ENCODE assay signal across 8 cellular contexts in the genomic region with DNA sequence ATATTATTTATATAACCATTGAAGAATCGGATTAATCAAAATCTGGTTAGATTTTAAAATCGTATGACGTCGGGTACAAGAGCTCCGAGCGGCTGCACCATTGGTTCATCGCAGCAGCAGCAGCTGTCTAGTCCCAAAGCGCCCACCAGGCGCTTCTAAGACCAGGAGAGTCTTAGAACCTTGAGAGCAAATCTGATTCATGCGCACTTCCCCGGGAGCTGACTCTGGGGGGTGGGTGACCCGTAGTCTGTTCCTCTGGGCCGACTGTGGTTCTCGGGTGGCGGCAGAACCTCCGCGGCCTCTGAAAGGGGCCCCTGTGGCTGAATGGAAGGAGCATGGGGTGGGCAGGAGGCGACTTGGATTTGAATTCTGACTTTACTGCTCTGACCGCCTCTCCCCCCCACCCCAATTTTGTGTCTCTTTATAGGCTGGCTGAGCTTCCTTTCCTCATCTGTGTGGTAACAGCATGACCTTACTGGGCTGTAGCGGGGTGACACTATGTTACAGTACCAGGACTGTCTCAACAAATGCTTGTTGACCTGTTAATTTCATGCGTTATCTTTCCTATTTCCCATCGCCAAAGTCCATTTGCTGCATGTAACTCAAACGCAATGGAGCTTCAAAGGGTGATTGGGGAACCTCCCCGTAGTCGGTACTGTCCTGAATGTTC.
DNase-seq lines count a peak whose midpoint lies in the region; ATAC-seq and TF ChIP-seq lines count a peak whose summit lies in the region.

No MANE protein-coding gene starts in this region.

- no peaks in the 10 kb centered on the region for H3K27me3 Mint-ChIP-seq in activated T-helper 17 cell treated with anti-CD3 and anti-CD28 coated beads, Interleukin-2, amount 50 U/mL, for 72 hours

- DNase-seq in heart left ventricle (no peak), right cardiac atrium (no peak), kidney epithelial cell (ENCODE audit: low read depth) (no peak), upper lobe of left lung (peak; percentile 32), NCI-H345 treated with DMSO at 0.1 percent for 48 hours (lab: John Stamatoyannopoulos, UW; ENCODE audit: unreplicated experiment) (no peak)

- H3K4me1 Mint-ChIP-seq in activated T-helper 17 cell treated with anti-CD3 and anti-CD28 coated beads, Interleukin-2, amount 50 U/mL, for 72 hours: peaks cover 16% of the 10 kb centered on the region

- no peaks in the 10 kb centered on the region for H3K9me3 ChIP-seq in heart left ventricle
- no peaks in the 10 kb centered on the region for H3K9me3 ChIP-seq in right cardiac atrium (ENCODE audit: control insufficient read depth, low read length)
- no peaks in the 10 kb centered on the region for H3K9me3 ChIP-seq in upper lobe of left lung

- no peaks in the 10 kb centered on the region for H3K9me3 Mint-ChIP-seq in activated T-helper 17 cell treated with anti-CD3 and anti-CD28 coated beads, Interleukin-2, amount 50 U/mL, for 72 hours

- H3K27ac Mint-ChIP-seq in activated T-helper 17 cell treated with anti-CD3 and anti-CD28 coated beads, Interleukin-2, amount 50 U/mL, for 72 hours: no peak overlapping the region

- WGBS in heart left ventricle, 4 donors: 31 to 46% (median 39%) methylated on average over 22 to 25 of the region's 25 CpGs
- WGBS in right cardiac atrium: 30% methylated on average over 25 of the region's 25 CpGs
- WGBS in upper lobe of left lung, 2 donors: 38 to 42% methylated on average over 25 of the region's 25 CpGs

- H3K4me3 Mint-ChIP-seq in activated T-helper 17 cell treated with anti-CD3 and anti-CD28 coated beads, Interleukin-2, amount 50 U/mL, for 72 hours: peak overlapping the region; percentile 84

- H3K36me3 Mint-ChIP-seq in activated T-helper 17 cell treated with anti-CD3 and anti-CD28 coated beads, Interleukin-2, amount 50 U/mL, for 72 hours (ENCODE audit: low read depth): peaks cover 19% of the 10 kb centered on the region

- ATAC-seq in heart left ventricle: no peak
- no peak for ATAC-seq in right cardiac atrium
- no peak for ATAC-seq in activated T-helper 17 cell treated with anti-CD3 and anti-CD28 coated beads, Interleukin-2, amount 50 U/mL, for 72 hours (replicated peaks)
- ATAC-seq in upper lobe of left lung (ENCODE audit: low FRiP score in 2 of 2): no peak
- ATAC-seq in GM18519 (IDR thresholded peaks at IDR 0.05; ENCODE audit: low FRiP score, unreplicated experiment): no peak
- ATAC-seq in GM18907 (IDR thresholded peaks at IDR 0.05; ENCODE audit: unreplicated experiment): no peak

- no peak for TF ChIP-seq EP300 in upper lobe of left lung (IDR thresholded peaks at IDR 0.05)

- intact Hi-C loops in heart left ventricle (cut with DNase I) (loop anchor here in 1 of 10 donors (5.0 kb wide), 1 partner anchor 48 kb away; no protein-coding TSS in a partner anchor), right cardiac atrium (cut with DNase I) (no loop called here)

- H3K36me3 ChIP-seq in heart left ventricle (no peaks in the 10 kb centered on the region), kidney epithelial cell (ENCODE audit: control insufficient read depth, insufficient read depth, low read length) (no peaks in the 10 kb centered on the region), upper lobe of left lung (no peaks in the 10 kb centered on the region)

- peaks cover 0 to 67% (median 29%) of the 10 kb centered on the region in 9 donors for H3K27me3 ChIP-seq in heart left ventricle
- no peaks in the 10 kb centered on the region for H3K27me3 ChIP-seq in right cardiac atrium (ENCODE audit: control insufficient read depth, insufficient read depth)
- H3K27me3 ChIP-seq in kidney epithelial cell (ENCODE audit: control insufficient read depth, insufficient read depth, low read length): no peaks in the 10 kb centered on the region
- H3K27me3 ChIP-seq in upper lobe of left lung: no peaks in the 10 kb centered on the region

- TF ChIP-seq POLR2A in heart left ventricle (IDR thresholded peaks at IDR 0.05) (no peak), upper lobe of left lung (IDR thresholded peaks at IDR 0.05) (no peak)

- peak overlapping the region in 10 of 12 donors; percentile 29 to 92 (median 79) for H3K4me3 ChIP-seq in heart left ventricle
- no peak overlapping the region for H3K4me3 ChIP-seq in right cardiac atrium (ENCODE audit: low read length)
- H3K4me3 ChIP-seq in kidney epithelial cell (ENCODE audit: low read depth, low read length): peak overlapping the region; percentile 41
- H3K4me3 ChIP-seq in upper lobe of left lung: peak overlapping the region in 3 of 4 donors; percentile 52 to 88 (median 67)

- no peak overlapping the region for H3K27ac ChIP-seq in heart left ventricle
- H3K27ac ChIP-seq in right cardiac atrium (ENCODE audit: low read length): no peak overlapping the region
- H3K27ac ChIP-seq in upper lobe of left lung: peak overlapping the region in 3 of 4 donors; percentile 10 to 99 (median 38)

- TF ChIP-seq CTCF in heart left ventricle (IDR thresholded peaks at IDR 0.05) (no peak), kidney epithelial cell (IDR thresholded peaks at IDR 0.05; ENCODE audit: insufficient read depth, low read length, poor library complexity, severe bottlenecking) (peak; percentile 23), upper lobe of left lung (IDR thresholded peaks at IDR 0.05) (no peak)

- H3K4me1 ChIP-seq in heart left ventricle (peaks cover 0 to 48% (median 25%) of the 10 kb centered on the region in 12 donors), right cardiac atrium (ENCODE audit: control insufficient read depth, insufficient read depth, low read length) (no peaks in the 10 kb centered on the region), upper lobe of left lung (peaks cover 12 to 54% (median 24%) of the 10 kb centered on the region in 4 donors)

Comparison
In these comparisons a context has a peak if more than half of its experiments do, and no peak if none do; other contexts are left out.
1. DNase-seq: peak in upper lobe of left lung (2 of 2); none in heart left ventricle (0 of 5), right cardiac atrium (0 of 3), kidney epithelial cell (single experiment) and NCI-H345 treated with DMSO at 0.1 percent for 48 hours (single experiment).
2. H3K27ac ChIP-seq: peak in upper lobe of left lung (3 of 4); none in heart left ventricle (0 of 12) and right cardiac atrium (single experiment).